ENCODE assay signal across 8 cellular contexts in genomic region chr12:11581179-11581755, GRCh38.
DNase-seq lines count a peak whose midpoint lies in the region; ATAC-seq and TF ChIP-seq lines count a peak whose summit lies in the region.

No MANE protein-coding gene starts in this region.

- CTCF ChIA-PET in Calu3 (lab: Charles Lee): interaction anchor here (0.7 to 4.1 kb wide), 6 partner anchors 26 to 452 kb away, joined by 3 to 40 read pairs (median 5); partner anchors contain the start of gene ETV6

- ATAC-seq in omental fat pad (ENCODE audit: low FRiP score) (no peak), GM21576 (IDR thresholded peaks at IDR 0.05; ENCODE audit: unreplicated experiment) (no peak)

- no peak overlapping the region for H3K4me3 Mint-ChIP-seq in Calu3 (ENCODE audit: low read depth, unreplicated experiment)
- H3K4me3 Mint-ChIP-seq in activated T-cell treated with anti-CD3 and anti-CD28 coated beads, Interleukin-2, amount 50 U/mL, for 24 hours: no peak overlapping the region

- DNase-seq in Calu3 (peak; percentile 67), KG1 (lab: John Stamatoyannopoulos, UW) (peak; percentile 23), OCI-M2 (lab: John Stamatoyannopoulos, UW; ENCODE audit: unreplicated experiment) (peak; percentile 24), fibroblast of peridontal ligament (ENCODE audit: extremely low read depth) (peak; percentile 89), omental fat pad (ENCODE audit: low spot score) (peak; percentile 66), tibial nerve (ENCODE audit: low spot score in 2 of 2) (peak; percentile 28 to 86)
- peak; percentile 58 for DNase-seq in activated T-cell treated with anti-CD3 and anti-CD28 coated beads, Interleukin-2, amount 50 U/mL, for 24 hours

- intact Hi-C loops in Calu3 (cut with micrococcal nuclease; ENCODE audit: unreplicated experiment): loop anchor here (1.0 to 5.0 kb wide), 8 partner anchors 41 to 452 kb away; no protein-coding TSS in a partner anchor

- no peak for TF ChIP-seq EP300 in tibial nerve (IDR thresholded peaks at IDR 0.05)

- H3K9me3 Mint-ChIP-seq in Calu3 (ENCODE audit: low read depth, unreplicated experiment): peaks cover 4% of the 10 kb centered on the region
- H3K9me3 Mint-ChIP-seq in activated T-cell treated with anti-CD3 and anti-CD28 coated beads, Interleukin-2, amount 50 U/mL, for 24 hours: no peaks in the 10 kb centered on the region

- H3K27me3 ChIP-seq in tibial nerve: no peaks in the 10 kb centered on the region

- H3K4me3 ChIP-seq in tibial nerve: no peak overlapping the region

- H3K4me1 ChIP-seq in tibial nerve: peaks cover 0 to 15% (median 6%) of the 10 kb centered on the region in 4 donors

- H3K27ac ChIP-seq in tibial nerve: no peak overlapping the region

- H3K27me3 Mint-ChIP-seq in Calu3 (ENCODE audit: unreplicated experiment): no peaks in the 10 kb centered on the region
- peaks cover 2% of the 10 kb centered on the region for H3K27me3 Mint-ChIP-seq in activated T-cell treated with anti-CD3 and anti-CD28 coated beads, Interleukin-2, amount 50 U/mL, for 24 hours

- TF ChIP-seq POLR2A in tibial nerve (IDR thresholded peaks at IDR 0.05): no peak

- peaks cover 40% of the 10 kb centered on the region for H3K4me1 Mint-ChIP-seq in Calu3 (ENCODE audit: low read depth, unreplicated experiment)
- H3K4me1 Mint-ChIP-seq in activated T-cell treated with anti-CD3 and anti-CD28 coated beads, Interleukin-2, amount 50 U/mL, for 24 hours (ENCODE audit: low read depth): peaks cover 14% of the 10 kb centered on the region

- WGBS in tibial nerve, 2 donors: 4 to 16% methylated on average over 2 of the region's 2 CpGs

- no peak overlapping the region for H3K27ac Mint-ChIP-seq in Calu3 (ENCODE audit: unreplicated experiment)
- H3K27ac Mint-ChIP-seq in activated T-cell treated with anti-CD3 and anti-CD28 coated beads, Interleukin-2, amount 50 U/mL, for 24 hours: no peak overlapping the region

- peaks cover 5% of the 10 kb centered on the region for H3K36me3 Mint-ChIP-seq in Calu3 (ENCODE audit: insufficient read depth, unreplicated experiment)
- no peaks in the 10 kb centered on the region for H3K36me3 Mint-ChIP-seq in activated T-cell treated with anti-CD3 and anti-CD28 coated beads, Interleukin-2, amount 50 U/mL, for 24 hours (ENCODE audit: low read depth)

- TF ChIP-seq CTCF in Calu3 (IDR thresholded peaks at IDR 0.05; ENCODE audit: unreplicated experiment) (peak; percentile 61), omental fat pad (IDR thresholded peaks at IDR 0.05) (no peak), tibial nerve (IDR thresholded peaks at IDR 0.05) (peak; percentile 36 to 72 (median 60))

- BruUV-seq in Calu3 (replicated peaks; lab: Mats Ljungman, UMichigan): no TSS peak

- H3K36me3 ChIP-seq in tibial nerve: no peaks in the 10 kb centered on the region

- no peaks in the 10 kb centered on the region for H3K9me3 ChIP-seq in tibial nerve

Comparison
In these comparisons a context has a peak if more than half of its experiments do, and no peak if none do; other contexts are left out.
1. DNase-seq: peak in every context shown above with its lines; median percentile 89 in fibroblast of peridontal ligament; 67 in Calu3; 66 in omental fat pad; 58 in activated T-cell treated with anti-CD3 and anti-CD28 coated beads, Interleukin-2, amount 50 U/mL, for 24 hours; 57 in tibial nerve; 24 in OCI-M2; 23 in KG1.
2. CTCF ChIP-seq: peak in Calu3 (single experiment) and tibial nerve (5 of 5); none in omental fat pad (0 of 3).